9 cellular contexts compared by ENCODE assay signal in the genomic region with DNA sequence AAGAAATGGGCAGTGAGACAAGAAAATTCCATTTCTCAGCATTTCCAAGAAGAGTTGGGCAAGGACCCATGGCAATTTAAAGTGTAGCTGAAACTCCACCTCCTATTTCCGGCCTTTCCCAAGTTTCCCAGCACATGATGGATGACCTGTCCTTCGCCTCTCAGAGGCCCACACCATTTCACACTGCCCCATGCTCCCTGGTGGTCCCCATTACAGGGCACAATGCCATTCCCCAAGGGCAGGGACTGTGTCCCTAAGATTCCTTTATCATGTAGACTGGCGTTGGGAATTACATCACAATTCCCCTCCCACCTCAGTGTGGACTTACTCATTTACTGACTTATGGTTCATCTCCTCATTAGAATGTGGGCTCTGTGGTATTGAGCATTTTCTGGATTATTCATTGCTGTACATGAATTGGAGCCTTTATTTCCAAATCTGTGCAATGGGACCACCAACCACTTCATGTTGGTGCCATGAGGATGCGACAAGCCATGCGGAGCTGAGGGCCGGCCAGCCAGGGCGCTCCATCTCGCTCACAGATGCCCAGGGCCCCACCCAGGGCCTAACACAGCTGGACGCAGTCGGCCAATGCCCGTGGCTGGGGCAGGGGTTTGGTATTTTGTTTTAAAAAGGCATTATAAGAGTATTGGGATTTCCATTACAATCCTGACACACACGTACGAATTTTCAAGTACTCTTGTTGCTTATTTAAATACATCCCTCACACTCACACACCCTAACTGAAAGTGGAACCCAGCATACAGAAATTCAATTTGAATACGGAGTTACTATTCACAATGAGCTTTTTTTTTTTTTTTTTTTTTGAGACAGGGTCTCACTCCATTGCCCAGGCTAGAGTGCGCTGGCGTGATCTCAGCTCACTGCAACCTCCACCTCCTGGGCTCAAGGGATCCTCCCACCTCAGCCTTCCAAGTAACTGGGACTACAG. TPM values are rescaled to one million over a fixed set of nuclear protein-coding genes. Genes with fewer than 3 reads are reported as not detected.
A peak's percentile ranks its signal among the peaks of the same experiment; 100 is the strongest.
DNase-seq lines count a peak whose midpoint lies in the region; ATAC-seq and TF ChIP-seq lines count a peak whose summit lies in the region.
"Had no signal": no experiment of that assay in that cellular context is flagged by ENCODE, and none has a peak within 500 bp of the region (broad histone marks: within the 10 kb centered on the region; RNA-seq: fewer than 3 reads in every experiment).

No MANE protein-coding gene starts in this region.

- no peak overlapping the region for H3K4me3 Mint-ChIP-seq in natural killer cell

- peaks cover 58 to 66% of the 10 kb centered on the region in 2 donors for H3K4me1 Mint-ChIP-seq in natural killer cell

- H3K36me3 ChIP-seq in left ventricle myocardium inferior, result peaks cover 7% of the 10 kb centered on the region
- H3K36me3 ChIP-seq in spleen, result peaks cover 0 to 27% (median 5%) of the 10 kb centered on the region in 6 donors
- H3K36me3 ChIP-seq in H7 (replicated peaks; ENCODE audit: control insufficient read depth, insufficient read depth, low read length), result no peaks in the 10 kb centered on the region

- DNase-seq in GM12865 (ENCODE audit: low read depth), result peak; percentile 67
- DNase-seq in left ventricle myocardium inferior, result no peak
- DNase-seq in spleen, result peak; percentile 79
- DNase-seq in H7, result no peak
- no peak for DNase-seq in natural killer cell
- DNase-seq: SK-N-SH had no signal

- no peaks in the 10 kb centered on the region for H3K27me3 Mint-ChIP-seq in natural killer cell (ENCODE audit: low read depth in 2 of 2)

- H3K27me3 ChIP-seq in left ventricle myocardium inferior (ENCODE audit: low read depth), result no peaks in the 10 kb centered on the region
- no peaks in the 10 kb centered on the region for H3K27me3 ChIP-seq in spleen (replicated peaks in 1 of 7)
- peaks cover 22% of the 10 kb centered on the region for H3K27me3 ChIP-seq in H7 (ENCODE audit: control insufficient read depth, insufficient read depth, low read length)

- H3K27ac ChIP-seq in VCaP (peak overlapping the region; percentile 99), left ventricle myocardium inferior (replicated peaks) (peak overlapping the region; percentile 98), spleen (peak overlapping the region; percentile 70 to 98 (median 86))

- TF ChIP-seq CTCF in GM12865 (IDR thresholded peaks at IDR 0.05; ENCODE audit: insufficient read depth, low read depth, low read length, missing control alignments) (no peak), VCaP (conservative IDR thresholded peaks at IDR 0.05) (no peak), left ventricle myocardium inferior (IDR thresholded peaks at IDR 0.05; ENCODE audit: borderline replicate concordance) (no peak), spleen (IDR thresholded peaks at IDR 0.05 in 8 of 11, conservative IDR thresholded peaks at IDR 0.05 in 3 of 11) (no peak), natural killer cell (IDR thresholded peaks at IDR 0.05) (no peak)

- peaks cover 100% of the 10 kb centered on the region for H3K4me1 ChIP-seq in left ventricle myocardium inferior
- H3K4me1 ChIP-seq in spleen, result peaks cover 50 to 97% (median 80%) of the 10 kb centered on the region in 6 donors

- intact Hi-C loops in left ventricle myocardium inferior (cut with micrococcal nuclease), result no loop called here
- intact Hi-C loops in spleen (cut with DNase I; ENCODE audit: low total_unique reads), result no loop called here
- intact Hi-C loops in natural killer cell (cut with micrococcal nuclease), result no loop called here

- no peak for ATAC-seq in HG03342 (IDR thresholded peaks at IDR 0.05; ENCODE audit: unreplicated experiment)
- no peak for ATAC-seq in HG02840 (IDR thresholded peaks at IDR 0.05; ENCODE audit: low FRiP score, unreplicated experiment)
- no peak for ATAC-seq in natural killer cell

- peak overlapping the region in 1 of 2 donors; percentile 90 for H3K27ac Mint-ChIP-seq in natural killer cell

- peak overlapping the region; percentile 39 for H3K4me3 ChIP-seq in GM12865 (ENCODE audit: low read depth, low read length)
- peak overlapping the region; percentile 83 for H3K4me3 ChIP-seq in left ventricle myocardium inferior
- H3K4me3 ChIP-seq in spleen, result peak overlapping the region in 1 of 8 donors; percentile 45
- H3K4me3 ChIP-seq in H7 (ENCODE audit: insufficient read depth, low read depth, low read length), result no peak overlapping the region

- 70 to 81% (median 75%) methylated on average over 16 of the region's 16 CpGs for WGBS in spleen, 5 donors

- TF ChIP-seq POLR2A in spleen (IDR thresholded peaks at IDR 0.05), result no peak

- H3K9me3 ChIP-seq in left ventricle myocardium inferior (replicated peaks) (no peaks in the 10 kb centered on the region), spleen (no peaks in the 10 kb centered on the region)
- H3K9me3 ChIP-seq: SK-N-SH had no signal

- H3K9me3 Mint-ChIP-seq in natural killer cell, result no peaks in the 10 kb centered on the region

- no peaks in the 10 kb centered on the region for H3K36me3 Mint-ChIP-seq in natural killer cell

RNA-seq across cellular contexts. Expression of gene ACSS1, which starts 5.4 kb away (rescaled TPM):
- 159 TPM for total RNA-seq in left ventricle myocardium inferior
- total RNA-seq in spleen, result 10 to 100 TPM; 34.0 to 50.8 (median 41.3) TPM
- 10 to 100 TPM; 20.3 to 26.8 (median 26.3) TPM for polyA plus RNA-seq in spleen
- not detected in 2 replicates for total RNA-seq in H7 (2014; rRNA removed; shearing (Covaris generic))
- total RNA-seq in natural killer cell, result 10 to 100 TPM; 46.3 to 67.4 (median 57.4) TPM

RNA-seq across cellular contexts. Expression of gene VSX1, which starts 29.4 kb away (rescaled TPM):
- total RNA-seq in left ventricle myocardium inferior (0.33 TPM), spleen (not detected), natural killer cell (not detected)
- polyA plus RNA-seq in spleen, result not detected
- total RNA-seq in H7 (2014; rRNA removed; shearing (Covaris generic)), result not detected in 2 replicates
- polyA plus RNA-seq: SK-N-SH had no signal

RNA-seq across cellular contexts. Expression of gene APMAP, which starts 60.0 kb away (rescaled TPM):
- total RNA-seq in left ventricle myocardium inferior (23.8 TPM), spleen (100 to 1,000 TPM in 1 of 7 donors, 10 to 100 TPM in 6; 57.9 to 104 (median 78.8) TPM), natural killer cell (100 to 1,000 TPM; 205 to 212 (median 207) TPM)
- polyA plus RNA-seq in spleen, result 10 to 100 TPM; 26.5 to 36.0 (median 31.5) TPM
- total RNA-seq in H7 (2014; rRNA removed; shearing (Covaris generic)), result 63.5 and 69.0 TPM in 2 replicates

Comparison
In these comparisons a context has a peak if more than half of its experiments do, and no peak if none do; other contexts are left out.
1. DNase-seq: peak in GM12865 (single experiment) and spleen (single experiment); none in left ventricle myocardium inferior (single experiment), H7 (single experiment) and natural killer cell (single experiment).
2. RNA of gene ACSS1, which starts 5.4 kb away (total RNA-seq): 159 TPM in left ventricle myocardium inferior (single experiment), 46.3 to 67.4 TPM in natural killer cell and 34.0 to 50.8 TPM in spleen; not detected in H7; every median in the first group is over 10 times any median in the second.
3. Peak in every context shown above with its lines, with median percentiles within 50 percentile points of each other: H3K27ac ChIP-seq.